Comparison of ENCODE assay signal across 8 cellular contexts in the genomic region with DNA sequence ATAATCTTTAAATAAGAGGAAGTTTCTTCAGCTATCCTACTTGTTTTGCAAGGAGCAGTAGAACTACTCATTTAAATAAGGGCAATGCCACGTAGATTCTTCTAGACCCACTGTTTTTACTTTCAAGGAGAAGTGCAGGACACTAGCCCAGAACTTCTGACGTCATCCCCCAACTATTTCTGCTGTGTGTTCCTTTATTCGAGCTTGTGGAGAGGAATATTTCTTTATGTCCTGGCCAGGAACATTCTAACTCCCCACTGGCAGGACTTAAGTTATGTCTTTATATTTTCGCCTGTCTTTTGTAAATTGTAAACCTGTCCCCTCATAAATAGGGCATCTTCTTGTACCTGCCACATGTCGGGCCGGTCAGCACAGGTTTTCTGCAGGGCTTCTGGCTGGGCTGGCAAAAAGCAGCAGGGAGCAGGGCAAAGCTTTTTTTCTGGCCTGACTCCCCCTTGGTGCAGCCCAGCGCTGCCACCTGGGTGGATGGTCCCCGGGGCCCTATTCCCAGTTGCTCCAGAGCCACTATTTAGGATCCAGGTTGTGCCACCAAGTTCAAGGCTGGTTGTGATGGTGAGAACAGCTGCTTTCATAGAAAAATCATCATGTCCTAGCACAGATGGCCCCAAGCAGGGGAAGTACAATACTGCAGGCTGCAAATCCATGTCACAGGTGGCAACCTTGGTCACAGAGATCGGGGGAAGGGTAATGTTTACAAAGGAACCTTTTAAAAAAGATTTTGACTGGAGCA. TPM values are rescaled to one million over a fixed set of nuclear protein-coding genes. Genes with fewer than 3 reads are reported as not detected.
DNase-seq lines count a peak whose midpoint lies in the region; ATAC-seq lines count a peak whose summit lies in the region.

No MANE protein-coding gene starts in this region.

- peak overlapping the region; percentile 57; the same call in 1 of the 2 replicates for H3K4me3 ChIP-seq in HUES6 (ENCODE audit: low read depth, low read length)

- DNase-seq in activated CD4-positive, alpha-beta T cell treated with anti-CD3 and anti-CD28 coated beads for 36 hours = peak; percentile 37
- DNase-seq in activated CD4-positive, alpha-beta T cell treated with anti-CD3 and anti-CD28 coated beads, Interleukin-2, amount 50 U/mL, for 4 hours = no peak
- DNase-seq in SIG-M5 treated with dmso at 0.1 percent for 504 hours (lab: John Stamatoyannopoulos, UW; ENCODE audit: unreplicated experiment) (peak; percentile 92), cerebellar cortex (ENCODE audit: low spot score) (peak; percentile 85)
- DNase-seq in stimulated activated effector memory CD8-positive, alpha-beta T cell treated with anti-CD3 and anti-CD28 coated beads, Interleukin-12 subunit alpha, Interleukin-12 subunit beta, amount 100 ng/mL, for 72 hours (ENCODE audit: low spot score in 2 of 2) = peak in 1 of 2 donors; percentile 60

- POLR2A ChIA-PET in activated CD4-positive, alpha-beta T cell treated with anti-CD3 and anti-CD28 coated beads for 36 hours (lab: Charles Lee) = no interaction called here

- intact Hi-C loops in activated CD4-positive, alpha-beta T cell treated with anti-CD3 and anti-CD28 coated beads for 36 hours (cut with DNase I, micrococcal nuclease) = loop anchor here (1.0 to 10.0 kb wide), 8 partner anchors 33 to 1351 kb away; partner anchors contain the start of gene STK24 (in 1 of the 2)

- H3K4me3 Mint-ChIP-seq in activated CD4-positive, alpha-beta T cell treated with anti-CD3 and anti-CD28 coated beads for 36 hours = peak overlapping the region; percentile 80
- H3K4me3 Mint-ChIP-seq in stimulated activated effector memory CD8-positive, alpha-beta T cell treated with anti-CD3 and anti-CD28 coated beads, Interleukin-12 subunit alpha, Interleukin-12 subunit beta, amount 100 ng/mL, for 72 hours = peak overlapping the region; percentile 76

- H3K27ac ChIP-seq in HUES6 (ENCODE audit: low read depth, low read length) (no peak overlapping the region), layer of hippocampus (ENCODE audit: low read depth, low read length) (peak overlapping the region; percentile 91)

- H3K9ac ChIP-seq in HUES6 (ENCODE audit: low read length) = no peak overlapping the region

- CTCF ChIA-PET in activated CD4-positive, alpha-beta T cell treated with anti-CD3 and anti-CD28 coated beads for 36 hours (lab: Charles Lee) = interaction anchor here (0.7 to 4.5 kb wide), 12 partner anchors 8 to 205 kb away, joined by 3 to 29 read pairs (median 4); no protein-coding TSS in a partner anchor

- H3K36me3 ChIP-seq in HUES6 (ENCODE audit: control insufficient read depth, insufficient read depth, low read length) = no peaks in the 10 kb centered on the region

- H3K36me3 Mint-ChIP-seq in activated CD4-positive, alpha-beta T cell treated with anti-CD3 and anti-CD28 coated beads for 36 hours (ENCODE audit: low read depth) = no peaks in the 10 kb centered on the region
- H3K36me3 Mint-ChIP-seq in stimulated activated effector memory CD8-positive, alpha-beta T cell treated with anti-CD3 and anti-CD28 coated beads, Interleukin-12 subunit alpha, Interleukin-12 subunit beta, amount 100 ng/mL, for 72 hours = no peaks in the 10 kb centered on the region

- no peak for ATAC-seq in activated CD4-positive, alpha-beta T cell treated with anti-CD3 and anti-CD28 coated beads for 36 hours
- no peak for ATAC-seq in stimulated activated effector memory CD8-positive, alpha-beta T cell treated with anti-CD3 and anti-CD28 coated beads, Interleukin-12 subunit alpha, Interleukin-12 subunit beta, amount 100 ng/mL, for 72 hours
- ATAC-seq in HG03139 (IDR thresholded peaks at IDR 0.05; ENCODE audit: unreplicated experiment) = no peak

- no peaks in the 10 kb centered on the region for H3K27me3 Mint-ChIP-seq in activated CD4-positive, alpha-beta T cell treated with anti-CD3 and anti-CD28 coated beads for 36 hours

- H3K9me3 ChIP-seq in HUES6 (ENCODE audit: control insufficient read depth, insufficient read depth, low read depth, low read length) = no peaks in the 10 kb centered on the region

- H3K9me3 Mint-ChIP-seq in activated CD4-positive, alpha-beta T cell treated with anti-CD3 and anti-CD28 coated beads for 36 hours (ENCODE audit: low read depth) = no peaks in the 10 kb centered on the region
- H3K9me3 Mint-ChIP-seq in stimulated activated effector memory CD8-positive, alpha-beta T cell treated with anti-CD3 and anti-CD28 coated beads, Interleukin-12 subunit alpha, Interleukin-12 subunit beta, amount 100 ng/mL, for 72 hours = no peaks in the 10 kb centered on the region

- H3K27ac Mint-ChIP-seq in activated CD4-positive, alpha-beta T cell treated with anti-CD3 and anti-CD28 coated beads for 36 hours = peak overlapping the region; percentile 95
- peak overlapping the region; percentile 98 for H3K27ac Mint-ChIP-seq in stimulated activated effector memory CD8-positive, alpha-beta T cell treated with anti-CD3 and anti-CD28 coated beads, Interleukin-12 subunit alpha, Interleukin-12 subunit beta, amount 100 ng/mL, for 72 hours

- peaks cover 41% of the 10 kb centered on the region for H3K4me1 Mint-ChIP-seq in activated CD4-positive, alpha-beta T cell treated with anti-CD3 and anti-CD28 coated beads for 36 hours
- peaks cover 35% of the 10 kb centered on the region for H3K4me1 Mint-ChIP-seq in stimulated activated effector memory CD8-positive, alpha-beta T cell treated with anti-CD3 and anti-CD28 coated beads, Interleukin-12 subunit alpha, Interleukin-12 subunit beta, amount 100 ng/mL, for 72 hours

- H3K4me1 ChIP-seq in HUES6 (ENCODE audit: control insufficient read depth, insufficient read depth, low read length) = peaks cover 18% of the 10 kb centered on the region

- peaks cover 97% of the 10 kb centered on the region for H3K27me3 ChIP-seq in HUES6 (ENCODE audit: control insufficient read depth, insufficient read depth, low read length)
- H3K27me3 ChIP-seq in layer of hippocampus (ENCODE audit: control insufficient read depth, insufficient read depth, low read length) = no peaks in the 10 kb centered on the region

RNA-seq across cellular contexts. Expression of gene MBNL2, which starts 1.8 kb away (rescaled TPM):
- 10 to 100 TPM; 16.7 to 24.5 TPM for total RNA-seq in activated CD4-positive, alpha-beta T cell treated with anti-CD3 and anti-CD28 coated beads for 36 hours

Comparison
In these comparisons a context has a peak if more than half of its experiments do, and no peak if none do; other contexts are left out.
1. DNase-seq: peak in activated CD4-positive, alpha-beta T cell treated with anti-CD3 and anti-CD28 coated beads for 36 hours (single experiment), SIG-M5 treated with dmso at 0.1 percent for 504 hours (single experiment) and cerebellar cortex (single experiment); none in activated CD4-positive, alpha-beta T cell treated with anti-CD3 and anti-CD28 coated beads, Interleukin-2, amount 50 U/mL, for 4 hours (0 of 2).